Comparison of ENCODE assay signal across 1 cellular context in the genomic region with DNA sequence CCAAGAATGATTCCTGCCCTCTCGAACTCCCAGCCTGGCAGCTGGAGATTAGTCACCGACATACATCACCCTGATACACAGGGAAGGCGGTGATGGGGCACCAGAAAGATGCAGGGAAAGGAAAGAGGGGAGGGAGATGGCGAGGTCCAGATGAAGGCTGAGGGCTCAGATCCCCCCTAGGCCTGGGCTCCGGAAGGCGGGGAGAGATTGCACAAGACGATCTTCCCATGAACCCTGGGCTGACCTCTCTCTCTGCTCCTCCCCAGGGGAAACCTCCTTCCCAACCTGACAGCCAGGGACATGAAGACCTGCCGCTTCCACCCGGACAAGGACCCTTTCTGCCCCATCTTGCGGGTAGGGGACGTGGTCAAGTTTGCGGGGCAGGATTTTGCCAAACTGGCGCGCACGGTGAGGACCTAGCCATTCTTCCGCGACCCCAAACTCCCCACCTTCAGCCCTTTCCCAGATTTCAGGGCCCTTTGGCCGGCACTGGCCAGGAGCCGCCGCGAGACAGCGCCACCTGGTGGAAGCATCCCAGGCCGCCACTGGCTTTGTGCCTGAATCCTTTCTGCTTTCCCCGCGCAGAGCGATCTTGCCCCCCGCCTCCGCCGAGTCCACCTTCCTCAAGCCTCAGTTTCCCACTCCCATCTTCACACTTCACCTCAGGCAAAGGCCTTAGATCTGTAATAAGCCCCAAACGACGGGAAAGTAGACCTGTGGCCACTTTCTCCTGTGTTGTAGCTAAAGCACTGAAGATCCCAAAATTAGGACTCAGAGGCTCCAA.
TF ChIP-seq lines count a peak whose summit lies in the region.

No MANE protein-coding gene starts in this region.

TF ChIP-seq in K562, 482 proteins besides CTCF, POLR2A, EP300 and RAD21 (continued from another document):
- TF ChIP-seq, protein P1, sequence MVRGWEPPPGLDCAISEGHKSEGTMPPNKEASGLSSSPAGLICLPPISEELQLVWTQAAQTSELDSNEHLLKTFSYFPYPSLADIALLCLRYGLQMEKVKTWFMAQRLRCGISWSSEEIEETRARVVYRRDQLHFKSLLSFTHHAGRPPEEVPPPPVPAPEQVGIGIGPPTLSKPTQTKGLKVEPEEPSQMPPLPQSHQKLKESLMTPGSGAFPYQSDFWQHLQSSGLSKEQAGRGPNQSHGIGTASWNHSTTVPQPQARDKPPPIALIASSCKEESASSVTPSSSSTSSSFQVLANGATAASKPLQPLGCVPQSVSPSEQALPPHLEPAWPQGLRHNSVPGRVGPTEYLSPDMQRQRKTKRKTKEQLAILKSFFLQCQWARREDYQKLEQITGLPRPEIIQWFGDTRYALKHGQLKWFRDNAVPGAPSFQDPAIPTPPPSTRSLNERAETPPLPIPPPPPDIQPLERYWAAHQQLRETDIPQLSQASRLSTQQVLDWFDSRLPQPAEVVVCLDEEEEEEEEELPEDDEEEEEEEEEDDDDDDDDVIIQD (CRISPR knock-in tag; IDR thresholded peaks at IDR 0.05), result no peak
- TF ChIP-seq, protein P2, sequence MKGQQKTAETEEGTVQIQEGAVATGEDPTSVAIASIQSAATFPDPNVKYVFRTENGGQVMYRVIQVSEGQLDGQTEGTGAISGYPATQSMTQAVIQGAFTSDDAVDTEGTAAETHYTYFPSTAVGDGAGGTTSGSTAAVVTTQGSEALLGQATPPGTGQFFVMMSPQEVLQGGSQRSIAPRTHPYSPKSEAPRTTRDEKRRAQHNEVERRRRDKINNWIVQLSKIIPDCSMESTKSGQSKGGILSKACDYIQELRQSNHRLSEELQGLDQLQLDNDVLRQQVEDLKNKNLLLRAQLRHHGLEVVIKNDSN (CRISPR knock-in tag; IDR thresholded peaks at IDR 0.05), result no peak
- TF ChIP-seq POLR2AphosphoS5 (IDR thresholded peaks at IDR 0.05; ENCODE audit: control insufficient read depth, insufficient read depth, low read depth, low read length) (no peak), ZNF436 (CRISPR knock-in tag; IDR thresholded peaks at IDR 0.05) (no peak), ILK (tag; IDR thresholded peaks at IDR 0.05; ENCODE audit: borderline replicate concordance, low read depth) (no peak), ZC3H4 (CRISPR knock-in tag; IDR thresholded peaks at IDR 0.05; ENCODE audit: borderline replicate concordance) (no peak), KAT8 (IDR thresholded peaks at IDR 0.05; ENCODE audit: low read depth) (no peak), ZBTB1 (CRISPR knock-in tag; IDR thresholded peaks at IDR 0.05; ENCODE audit: borderline replicate concordance, low read depth) (0 out of 2 replicates have a peak, but pooled peaks have one; percentile 34), TOE1 (IDR thresholded peaks at IDR 0.05; ENCODE audit: borderline replicate concordance) (no peak), TOE1 (CRISPR knock-in tag; IDR thresholded peaks at IDR 0.05; ENCODE audit: borderline replicate concordance, low read depth) (0 out of 2 replicates have a peak, but pooled peaks have one; percentile 78), POU5F1 (IDR thresholded peaks at IDR 0.05; ENCODE audit: borderline replicate concordance, low read depth, low read length, partially characterized antibody) (no peak), SIN3B (IDR thresholded peaks at IDR 0.05; ENCODE audit: low read depth) (no peak), HOXB6 (CRISPR knock-in tag; IDR thresholded peaks at IDR 0.05; ENCODE audit: borderline replicate concordance) (no peak), ZBTB7A (IDR thresholded peaks at IDR 0.05; ENCODE audit: borderline replicate concordance, control insufficient read depth, low read depth, low read length) (peak; percentile 41; the same call in 1 of the 2 replicates), NRF1 (conservative IDR thresholded peaks at IDR 0.05 in 1 of 2, IDR thresholded peaks at IDR 0.05 in 1 of 2) (peak; percentile 40 to 59; a peak in 3 of 4 replicates), HMGN3 (IDR thresholded peaks at IDR 0.05; ENCODE audit: borderline replicate concordance, extremely low read depth, insufficient read length, low read depth, low read length) (no peak), CTBP1 (IDR thresholded peaks at IDR 0.05; ENCODE audit: borderline replicate concordance) (peak; percentile 67; the same call in 1 of the 2 replicates), FOS (IDR thresholded peaks at IDR 0.05; ENCODE audit: extremely low read depth, insufficient read length) (no peak), CHD2 (IDR thresholded peaks at IDR 0.05; ENCODE audit: low read depth, low read length) (no peak), LEF1 (IDR thresholded peaks at IDR 0.05) (no peak), MAZ (CRISPR knock-in tag; conservative IDR thresholded peaks at IDR 0.05 in 1 of 2, IDR thresholded peaks at IDR 0.05 in 1 of 2) (0 out of 4 replicates have a peak, but pooled peaks of 1 of the 2 experiments have one; percentile 21)
- TF ChIP-seq, protein P3, sequence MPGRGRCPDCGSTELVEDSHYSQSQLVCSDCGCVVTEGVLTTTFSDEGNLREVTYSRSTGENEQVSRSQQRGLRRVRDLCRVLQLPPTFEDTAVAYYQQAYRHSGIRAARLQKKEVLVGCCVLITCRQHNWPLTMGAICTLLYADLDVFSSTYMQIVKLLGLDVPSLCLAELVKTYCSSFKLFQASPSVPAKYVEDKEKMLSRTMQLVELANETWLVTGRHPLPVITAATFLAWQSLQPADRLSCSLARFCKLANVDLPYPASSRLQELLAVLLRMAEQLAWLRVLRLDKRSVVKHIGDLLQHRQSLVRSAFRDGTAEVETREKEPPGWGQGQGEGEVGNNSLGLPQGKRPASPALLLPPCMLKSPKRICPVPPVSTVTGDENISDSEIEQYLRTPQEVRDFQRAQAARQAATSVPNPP (IDR thresholded peaks at IDR 0.05; ENCODE audit: borderline replicate concordance, insufficient read depth, insufficient read length), result no peak
- TF ChIP-seq, protein P4, sequence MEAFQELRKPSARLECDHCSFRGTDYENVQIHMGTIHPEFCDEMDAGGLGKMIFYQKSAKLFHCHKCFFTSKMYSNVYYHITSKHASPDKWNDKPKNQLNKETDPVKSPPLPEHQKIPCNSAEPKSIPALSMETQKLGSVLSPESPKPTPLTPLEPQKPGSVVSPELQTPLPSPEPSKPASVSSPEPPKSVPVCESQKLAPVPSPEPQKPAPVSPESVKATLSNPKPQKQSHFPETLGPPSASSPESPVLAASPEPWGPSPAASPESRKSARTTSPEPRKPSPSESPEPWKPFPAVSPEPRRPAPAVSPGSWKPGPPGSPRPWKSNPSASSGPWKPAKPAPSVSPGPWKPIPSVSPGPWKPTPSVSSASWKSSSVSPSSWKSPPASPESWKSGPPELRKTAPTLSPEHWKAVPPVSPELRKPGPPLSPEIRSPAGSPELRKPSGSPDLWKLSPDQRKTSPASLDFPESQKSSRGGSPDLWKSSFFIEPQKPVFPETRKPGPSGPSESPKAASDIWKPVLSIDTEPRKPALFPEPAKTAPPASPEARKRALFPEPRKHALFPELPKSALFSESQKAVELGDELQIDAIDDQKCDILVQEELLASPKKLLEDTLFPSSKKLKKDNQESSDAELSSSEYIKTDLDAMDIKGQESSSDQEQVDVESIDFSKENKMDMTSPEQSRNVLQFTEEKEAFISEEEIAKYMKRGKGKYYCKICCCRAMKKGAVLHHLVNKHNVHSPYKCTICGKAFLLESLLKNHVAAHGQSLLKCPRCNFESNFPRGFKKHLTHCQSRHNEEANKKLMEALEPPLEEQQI (IDR thresholded peaks at IDR 0.05), result no peak
- TF ChIP-seq, protein P5, sequence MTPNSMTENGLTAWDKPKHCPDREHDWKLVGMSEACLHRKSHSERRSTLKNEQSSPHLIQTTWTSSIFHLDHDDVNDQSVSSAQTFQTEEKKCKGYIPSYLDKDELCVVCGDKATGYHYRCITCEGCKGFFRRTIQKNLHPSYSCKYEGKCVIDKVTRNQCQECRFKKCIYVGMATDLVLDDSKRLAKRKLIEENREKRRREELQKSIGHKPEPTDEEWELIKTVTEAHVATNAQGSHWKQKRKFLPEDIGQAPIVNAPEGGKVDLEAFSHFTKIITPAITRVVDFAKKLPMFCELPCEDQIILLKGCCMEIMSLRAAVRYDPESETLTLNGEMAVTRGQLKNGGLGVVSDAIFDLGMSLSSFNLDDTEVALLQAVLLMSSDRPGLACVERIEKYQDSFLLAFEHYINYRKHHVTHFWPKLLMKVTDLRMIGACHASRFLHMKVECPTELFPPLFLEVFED (CRISPR knock-in tag; conservative IDR thresholded peaks at IDR 0.05), result no peak
- TF ChIP-seq, protein P6, sequence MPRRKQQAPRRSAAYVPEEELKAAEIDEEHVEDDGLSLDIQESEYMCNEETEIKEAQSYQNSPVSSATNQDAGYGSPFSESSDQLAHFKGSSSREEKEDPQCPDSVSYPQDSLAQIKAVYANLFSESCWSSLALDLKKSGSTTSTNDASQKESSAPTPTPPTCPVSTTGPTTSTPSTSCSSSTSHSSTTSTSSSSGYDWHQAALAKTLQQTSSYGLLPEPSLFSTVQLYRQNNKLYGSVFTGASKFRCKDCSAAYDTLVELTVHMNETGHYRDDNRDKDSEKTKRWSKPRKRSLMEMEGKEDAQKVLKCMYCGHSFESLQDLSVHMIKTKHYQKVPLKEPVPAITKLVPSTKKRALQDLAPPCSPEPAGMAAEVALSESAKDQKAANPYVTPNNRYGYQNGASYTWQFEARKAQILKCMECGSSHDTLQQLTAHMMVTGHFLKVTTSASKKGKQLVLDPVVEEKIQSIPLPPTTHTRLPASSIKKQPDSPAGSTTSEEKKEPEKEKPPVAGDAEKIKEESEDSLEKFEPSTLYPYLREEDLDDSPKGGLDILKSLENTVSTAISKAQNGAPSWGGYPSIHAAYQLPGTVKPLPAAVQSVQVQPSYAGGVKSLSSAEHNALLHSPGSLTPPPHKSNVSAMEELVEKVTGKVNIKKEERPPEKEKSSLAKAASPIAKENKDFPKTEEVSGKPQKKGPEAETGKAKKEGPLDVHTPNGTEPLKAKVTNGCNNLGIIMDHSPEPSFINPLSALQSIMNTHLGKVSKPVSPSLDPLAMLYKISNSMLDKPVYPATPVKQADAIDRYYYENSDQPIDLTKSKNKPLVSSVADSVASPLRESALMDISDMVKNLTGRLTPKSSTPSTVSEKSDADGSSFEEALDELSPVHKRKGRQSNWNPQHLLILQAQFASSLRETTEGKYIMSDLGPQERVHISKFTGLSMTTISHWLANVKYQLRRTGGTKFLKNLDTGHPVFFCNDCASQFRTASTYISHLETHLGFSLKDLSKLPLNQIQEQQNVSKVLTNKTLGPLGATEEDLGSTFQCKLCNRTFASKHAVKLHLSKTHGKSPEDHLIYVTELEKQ (CRISPR knock-in tag; IDR thresholded peaks at IDR 0.05), result no peak
- TF ChIP-seq, protein P7, sequence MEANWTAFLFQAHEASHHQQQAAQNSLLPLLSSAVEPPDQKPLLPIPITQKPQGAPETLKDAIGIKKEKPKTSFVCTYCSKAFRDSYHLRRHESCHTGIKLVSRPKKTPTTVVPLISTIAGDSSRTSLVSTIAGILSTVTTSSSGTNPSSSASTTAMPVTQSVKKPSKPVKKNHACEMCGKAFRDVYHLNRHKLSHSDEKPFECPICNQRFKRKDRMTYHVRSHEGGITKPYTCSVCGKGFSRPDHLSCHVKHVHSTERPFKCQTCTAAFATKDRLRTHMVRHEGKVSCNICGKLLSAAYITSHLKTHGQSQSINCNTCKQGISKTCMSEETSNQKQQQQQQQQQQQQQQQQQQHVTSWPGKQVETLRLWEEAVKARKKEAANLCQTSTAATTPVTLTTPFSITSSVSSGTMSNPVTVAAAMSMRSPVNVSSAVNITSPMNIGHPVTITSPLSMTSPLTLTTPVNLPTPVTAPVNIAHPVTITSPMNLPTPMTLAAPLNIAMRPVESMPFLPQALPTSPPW (CRISPR knock-in tag; IDR thresholded peaks at IDR 0.05), result 0 out of 2 replicates have a peak, but pooled peaks have one; percentile 18
- TF ChIP-seq, protein P8, sequence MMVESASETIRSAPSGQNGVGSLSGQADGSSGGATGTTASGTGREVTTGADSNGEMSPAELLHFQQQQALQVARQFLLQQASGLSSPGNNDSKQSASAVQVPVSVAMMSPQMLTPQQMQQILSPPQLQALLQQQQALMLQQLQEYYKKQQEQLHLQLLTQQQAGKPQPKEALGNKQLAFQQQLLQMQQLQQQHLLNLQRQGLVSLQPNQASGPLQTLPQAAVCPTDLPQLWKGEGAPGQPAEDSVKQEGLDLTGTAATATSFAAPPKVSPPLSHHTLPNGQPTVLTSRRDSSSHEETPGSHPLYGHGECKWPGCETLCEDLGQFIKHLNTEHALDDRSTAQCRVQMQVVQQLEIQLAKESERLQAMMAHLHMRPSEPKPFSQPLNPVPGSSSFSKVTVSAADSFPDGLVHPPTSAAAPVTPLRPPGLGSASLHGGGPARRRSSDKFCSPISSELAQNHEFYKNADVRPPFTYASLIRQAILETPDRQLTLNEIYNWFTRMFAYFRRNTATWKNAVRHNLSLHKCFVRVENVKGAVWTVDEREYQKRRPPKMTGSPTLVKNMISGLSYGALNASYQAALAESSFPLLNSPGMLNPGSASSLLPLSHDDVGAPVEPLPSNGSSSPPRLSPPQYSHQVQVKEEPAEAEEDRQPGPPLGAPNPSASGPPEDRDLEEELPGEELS (CRISPR knock-in tag; IDR thresholded peaks at IDR 0.05; ENCODE audit: borderline replicate concordance), result no peak
- TF ChIP-seq, protein P9, sequence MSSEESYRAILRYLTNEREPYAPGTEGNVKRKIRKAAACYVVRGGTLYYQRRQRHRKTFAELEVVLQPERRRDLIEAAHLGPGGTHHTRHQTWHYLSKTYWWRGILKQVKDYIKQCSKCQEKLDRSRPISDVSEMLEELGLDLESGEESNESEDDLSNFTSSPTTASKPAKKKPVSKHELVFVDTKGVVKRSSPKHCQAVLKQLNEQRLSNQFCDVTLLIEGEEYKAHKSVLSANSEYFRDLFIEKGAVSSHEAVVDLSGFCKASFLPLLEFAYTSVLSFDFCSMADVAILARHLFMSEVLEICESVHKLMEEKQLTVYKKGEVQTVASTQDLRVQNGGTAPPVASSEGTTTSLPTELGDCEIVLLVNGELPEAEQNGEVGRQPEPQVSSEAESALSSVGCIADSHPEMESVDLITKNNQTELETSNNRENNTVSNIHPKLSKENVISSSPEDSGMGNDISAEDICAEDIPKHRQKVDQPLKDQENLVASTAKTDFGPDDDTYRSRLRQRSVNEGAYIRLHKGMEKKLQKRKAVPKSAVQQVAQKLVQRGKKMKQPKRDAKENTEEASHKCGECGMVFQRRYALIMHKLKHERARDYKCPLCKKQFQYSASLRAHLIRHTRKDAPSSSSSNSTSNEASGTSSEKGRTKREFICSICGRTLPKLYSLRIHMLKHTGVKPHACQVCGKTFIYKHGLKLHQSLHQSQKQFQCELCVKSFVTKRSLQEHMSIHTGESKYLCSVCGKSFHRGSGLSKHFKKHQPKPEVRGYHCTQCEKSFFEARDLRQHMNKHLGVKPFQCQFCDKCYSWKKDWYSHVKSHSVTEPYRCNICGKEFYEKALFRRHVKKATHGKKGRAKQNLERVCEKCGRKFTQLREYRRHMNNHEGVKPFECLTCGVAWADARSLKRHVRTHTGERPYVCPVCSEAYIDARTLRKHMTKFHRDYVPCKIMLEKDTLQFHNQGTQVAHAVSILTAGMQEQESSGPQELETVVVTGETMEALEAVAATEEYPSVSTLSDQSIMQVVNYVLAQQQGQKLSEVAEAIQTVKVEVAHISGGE (CRISPR knock-in tag; IDR thresholded peaks at IDR 0.05), result no peak
TF ChIP-seq in K562: peak in this region for 27.
